ENCODE assay signal across 18 cellular contexts in the genomic region with DNA sequence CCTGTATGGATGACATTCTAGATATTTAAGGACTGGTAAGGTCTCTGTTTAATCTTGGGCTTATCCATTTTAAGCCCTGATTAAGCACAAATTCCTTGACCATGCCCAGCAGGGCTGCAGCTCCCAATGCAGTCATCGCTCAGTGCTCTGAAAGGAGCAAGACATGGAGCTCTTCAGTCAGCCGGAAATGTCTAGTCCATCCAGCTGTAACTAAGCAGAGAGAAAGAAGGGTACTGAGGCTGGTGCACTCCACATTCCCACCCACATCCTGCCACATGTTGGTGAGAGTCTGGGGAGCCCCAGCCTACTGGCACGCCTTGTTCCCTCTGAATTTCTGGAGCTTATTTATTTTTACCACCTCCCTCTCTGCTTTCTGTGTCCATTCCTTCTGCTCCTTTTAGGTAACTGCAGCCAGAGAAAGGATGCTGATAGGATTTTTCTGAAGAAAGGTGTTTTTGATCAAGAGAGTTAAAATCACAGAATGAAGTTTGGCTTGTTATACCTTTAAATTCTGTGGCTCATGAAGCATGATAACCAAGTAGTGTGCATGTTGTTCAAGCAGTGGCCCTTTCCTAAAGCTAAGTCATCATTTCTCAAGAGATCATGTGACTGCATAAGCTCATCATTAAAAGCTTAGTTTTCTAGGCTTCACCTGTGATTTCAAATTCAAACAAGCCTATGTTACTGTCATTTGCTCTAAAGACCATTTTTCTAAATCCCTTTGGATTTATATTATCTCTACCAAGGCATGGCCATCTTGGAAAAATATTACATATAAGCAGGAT.
DNase-seq lines count a peak whose midpoint lies in the region; ATAC-seq, FAIRE-seq and TF ChIP-seq lines count a peak whose summit lies in the region.
"Had no signal": no experiment of that assay in that cellular context is flagged by ENCODE, and none has a peak within 500 bp of the region (broad histone marks: within the 10 kb centered on the region; RNA-seq: fewer than 3 reads in every experiment).

No MANE protein-coding gene starts in this region.

- H2AFZ ChIP-seq in HCT116 (ENCODE audit: low read depth, low read length, poor library complexity, severe bottlenecking) (no peak overlapping the region), OCI-LY1 (ENCODE audit: low read length) (no peak overlapping the region)

- no peaks in the 10 kb centered on the region for H3F3A ChIP-seq in OCI-LY1 (ENCODE audit: insufficient read depth, low read length)

- H4K20me1 ChIP-seq in HCT116 (ENCODE audit: insufficient read depth) (no peaks in the 10 kb centered on the region), OCI-LY1 (ENCODE audit: insufficient read depth, low read length) (no peaks in the 10 kb centered on the region)

- POLR2A ChIA-PET in HCT116 (lab: Charles Lee) = no interaction called here

- no peak for DNase-seq in HCT116 (ENCODE audit: low read depth, low spot score)
- DNase-seq in epithelial cell of prostate (ENCODE audit: low read depth, low spot score) = no peak
- DNase-seq in frontal cortex (ENCODE audit: low spot score in 2 of 2) = no peak
- DNase-seq in urothelium cell line (ENCODE audit: low spot score) = no peak
- no peak for DNase-seq in SHP77 treated with DMSO at 0.1 percent for 48 hours (lab: John Stamatoyannopoulos, UW)
- DNase-seq: activated CD4-positive, alpha-beta T cell treated with anti-CD3 and anti-CD28 coated beads, Interleukin-2, amount 50 U/mL, for 1 hour; CD8-positive, alpha-beta memory T cell; effector memory CD8-positive, alpha-beta T cell; glutamatergic neuron; MV-4-11; Peyer's patch; right cardiac atrium; stimulated activated naive CD4-positive, alpha-beta T cell; T-helper 17 cell had no signal

- TF ChIP-seq CTCF in HCT116 (IDR thresholded peaks at IDR 0.05 in 2 of 3, conservative IDR thresholded peaks at IDR 0.05 in 1 of 3; ENCODE audit: borderline replicate concordance in 1 of 3, insufficient read depth in 1 of 3, low read depth in 2 of 3, low read length in 2 of 3) = no peak
- no peak for TF ChIP-seq CTCF in OCI-LY1 (IDR thresholded peaks at IDR 0.05; ENCODE audit: low read length)

- intact Hi-C loops in HCT116 (cut with micrococcal nuclease) = no loop called here

- TF ChIP-seq POLR2A in HCT116 (IDR thresholded peaks at IDR 0.05; ENCODE audit: borderline replicate concordance, extremely low read depth, insufficient read depth, insufficient read length) = no peak

- CTCF ChIA-PET in HCT116 (lab: Charles Lee) = no interaction called here

- RAD21 ChIA-PET in HCT116 (lab: Charles Lee; ENCODE audit: low non-redundant PET in 1 of 2, low total read pairs in 2 of 2, uncharacterized antibody in 2 of 2, unreplicated experiment in 2 of 2) = no interaction called here

- peak overlapping the region; percentile 11; the same call in 1 of the 2 replicates for H3K4me2 ChIP-seq in HCT116 (ENCODE audit: low read length)
- peak overlapping the region; percentile 68; the same call in 1 of the 2 replicates for H3K4me2 ChIP-seq in OCI-LY1 (ENCODE audit: low read length)
- H3K4me2 ChIP-seq in skeletal muscle satellite cell (ENCODE audit: low read length) = peak overlapping the region; percentile 55

- H3K27me3 ChIP-seq in HCT116 (ENCODE audit: insufficient read depth, low read length) = no peaks in the 10 kb centered on the region
- no peaks in the 10 kb centered on the region for H3K27me3 ChIP-seq in OCI-LY1 (ENCODE audit: insufficient read depth, low read length)
- no peaks in the 10 kb centered on the region for H3K27me3 ChIP-seq in skeletal muscle satellite cell (ENCODE audit: control insufficient read depth, insufficient read depth, low read length)
- H3K27me3 ChIP-seq: Peyer's patch had no signal

- FAIRE-seq in frontal cortex (lab: Jason Lieb, UNC) (no peak), urothelium cell line (lab: Jason Lieb, UNC) (no peak)

- H3K4me1 ChIP-seq in HCT116 (ENCODE audit: control insufficient read depth in 1 of 2, insufficient read depth in 2 of 2, low read length in 2 of 2) (peaks cover 0 to 13% of the 10 kb centered on the region in 2 experiments; a peak in 2 of 4 replicates), OCI-LY1 (ENCODE audit: insufficient read depth, low read length, severe bottlenecking) (peaks cover 89% of the 10 kb centered on the region), skeletal muscle satellite cell (ENCODE audit: control insufficient read depth, insufficient read depth, low read length) (peaks cover 21% of the 10 kb centered on the region)

- no TSS peak for BruUV-seq in HCT116 (replicated peaks; lab: Mats Ljungman, UMichigan)

- H3K4me3 ChIP-seq in HCT116 (replicated peaks in 1 of 2; ENCODE audit: low read depth in 1 of 2, low read length in 2 of 2) (no peak overlapping the region), OCI-LY1 (ENCODE audit: low read depth, low read length, poor library complexity, severe bottlenecking) (no peak overlapping the region), skeletal muscle satellite cell (ENCODE audit: low read length) (peak overlapping the region; percentile 37)
- H3K4me3 ChIP-seq: HAP-1, Peyer's patch had no signal

- H3K9me3 ChIP-seq in HCT116 (ENCODE audit: control insufficient read depth in 1 of 2, insufficient read depth in 1 of 2, low read depth in 1 of 2, low read length in 2 of 2) = no peaks in the 10 kb centered on the region
- H3K9me3 ChIP-seq in OCI-LY1 (ENCODE audit: low read length) = no peaks in the 10 kb centered on the region
- no peaks in the 10 kb centered on the region for H3K9me3 ChIP-seq in skeletal muscle satellite cell (replicated peaks; ENCODE audit: low read length)
- H3K9me3 ChIP-seq: HAP-1, Peyer's patch had no signal

- TF ChIP-seq RAD21 in HCT116 (IDR thresholded peaks at IDR 0.05; ENCODE audit: low read depth) = no peak

- H3K9me2 ChIP-seq in HCT116 (ENCODE audit: insufficient read depth) (no peaks in the 10 kb centered on the region), OCI-LY1 (ENCODE audit: low read depth, low read length) (no peaks in the 10 kb centered on the region)

- no peak overlapping the region for H3K27ac ChIP-seq in HCT116 (ENCODE audit: low read depth, low read length)
- H3K27ac ChIP-seq in OCI-LY1 (ENCODE audit: low read depth, low read length, poor library complexity, severe bottlenecking) = peak overlapping the region; percentile 98
- H3K27ac ChIP-seq in epithelial cell of prostate = peak overlapping the region; percentile 65
- H3K27ac ChIP-seq: Peyer's patch had no signal

- H3K36me3 ChIP-seq in HCT116 (ENCODE audit: control insufficient read depth in 1 of 2, insufficient read depth in 2 of 2, low read length in 2 of 2) (no peaks in the 10 kb centered on the region), OCI-LY1 (ENCODE audit: insufficient read depth, low read length) (no peaks in the 10 kb centered on the region), skeletal muscle satellite cell (ENCODE audit: insufficient read depth, low read length) (no peaks in the 10 kb centered on the region)
- H3K36me3 ChIP-seq: HAP-1 had no signal

- H3K9ac ChIP-seq in HCT116 (ENCODE audit: low read length) (no peak overlapping the region), OCI-LY1 (ENCODE audit: low read length) (no peak overlapping the region; the same call in 1 of the 2 replicates), skeletal muscle satellite cell (ENCODE audit: low read depth, low read length) (no peak overlapping the region)

- no peak for ATAC-seq in HCT116
- ATAC-seq: effector memory CD8-positive, alpha-beta T cell; natural killer cell treated with Interleukin-12 subunit alpha and Interleukin-12 subunit beta and Interleukin-15 and Interleukin-18, amount 100 ng/mL, for 72 hours; right cardiac atrium; T-helper 17 cell had no signal

- H3K79me2 ChIP-seq in HCT116 (ENCODE audit: insufficient read depth, low read length) (peaks cover 16% of the 10 kb centered on the region), OCI-LY1 (ENCODE audit: insufficient read depth, low read length) (peaks cover 30% of the 10 kb centered on the region)

TF ChIP-seq in HCT116, 20 proteins besides CTCF, POLR2A, EP300 and RAD21:
- TF ChIP-seq, protein P1, sequence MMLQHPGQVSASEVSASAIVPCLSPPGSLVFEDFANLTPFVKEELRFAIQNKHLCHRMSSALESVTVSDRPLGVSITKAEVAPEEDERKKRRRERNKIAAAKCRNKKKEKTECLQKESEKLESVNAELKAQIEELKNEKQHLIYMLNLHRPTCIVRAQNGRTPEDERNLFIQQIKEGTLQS (IDR thresholded peaks at IDR 0.05) = no peak
- no peak for TF ChIP-seq SRF (IDR thresholded peaks at IDR 0.05; ENCODE audit: low read depth)
- no peak for TF ChIP-seq EZH2phosphoT487 (IDR thresholded peaks at IDR 0.05; ENCODE audit: borderline replicate concordance)
- no peak for TF ChIP-seq YY1 (IDR thresholded peaks at IDR 0.05; ENCODE audit: extremely low read depth, insufficient replicate concordance, low read depth, low read length)
- no peak for TF ChIP-seq CEBPB (IDR thresholded peaks at IDR 0.05; ENCODE audit: low read depth)
- TF ChIP-seq, protein P2, sequence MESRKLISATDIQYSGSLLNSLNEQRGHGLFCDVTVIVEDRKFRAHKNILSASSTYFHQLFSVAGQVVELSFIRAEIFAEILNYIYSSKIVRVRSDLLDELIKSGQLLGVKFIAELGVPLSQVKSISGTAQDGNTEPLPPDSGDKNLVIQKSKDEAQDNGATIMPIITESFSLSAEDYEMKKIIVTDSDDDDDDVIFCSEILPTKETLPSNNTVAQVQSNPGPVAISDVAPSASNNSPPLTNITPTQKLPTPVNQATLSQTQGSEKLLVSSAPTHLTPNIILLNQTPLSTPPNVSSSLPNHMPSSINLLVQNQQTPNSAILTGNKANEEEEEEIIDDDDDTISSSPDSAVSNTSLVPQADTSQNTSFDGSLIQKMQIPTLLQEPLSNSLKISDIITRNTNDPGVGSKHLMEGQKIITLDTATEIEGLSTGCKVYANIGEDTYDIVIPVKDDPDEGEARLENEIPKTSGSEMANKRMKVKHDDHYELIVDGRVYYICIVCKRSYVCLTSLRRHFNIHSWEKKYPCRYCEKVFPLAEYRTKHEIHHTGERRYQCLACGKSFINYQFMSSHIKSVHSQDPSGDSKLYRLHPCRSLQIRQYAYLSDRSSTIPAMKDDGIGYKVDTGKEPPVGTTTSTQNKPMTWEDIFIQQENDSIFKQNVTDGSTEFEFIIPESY (IDR thresholded peaks at IDR 0.05; ENCODE audit: extremely low read depth, insufficient replicate concordance, low read length) = no peak
- TF ChIP-seq ELF1 (IDR thresholded peaks at IDR 0.05; ENCODE audit: borderline replicate concordance, low read depth) = no peak
- no peak for TF ChIP-seq TCF7L2 (IDR thresholded peaks at IDR 0.05; ENCODE audit: borderline replicate concordance, extremely low read depth, insufficient read depth, insufficient read length)
- TF ChIP-seq EZH2 (IDR thresholded peaks at IDR 0.05) = no peak
- TF ChIP-seq SIN3A (IDR thresholded peaks at IDR 0.05; ENCODE audit: low read depth) = no peak
- TF ChIP-seq JUND (IDR thresholded peaks at IDR 0.05) = no peak
- TF ChIP-seq ZNF274 (IDR thresholded peaks at IDR 0.05; ENCODE audit: low read depth, low read length) = no peak
- no peak for TF ChIP-seq CBX3 (IDR thresholded peaks at IDR 0.05; ENCODE audit: low read depth)
- TF ChIP-seq, protein P3, sequence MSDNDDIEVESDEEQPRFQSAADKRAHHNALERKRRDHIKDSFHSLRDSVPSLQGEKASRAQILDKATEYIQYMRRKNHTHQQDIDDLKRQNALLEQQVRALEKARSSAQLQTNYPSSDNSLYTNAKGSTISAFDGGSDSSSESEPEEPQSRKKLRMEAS (IDR thresholded peaks at IDR 0.05) = no peak
TF ChIP-seq in HCT116: peak in this region for 0.

Comparison
In these comparisons a context has a peak if more than half of its experiments do, and no peak if none do; other contexts are left out.
1. H3K4me2 ChIP-seq: peak in every context shown above with its lines; median percentile 68 in OCI-LY1; 55 in skeletal muscle satellite cell; 11 in HCT116.